In genomic region chr3:18633002-18633401, GRCh38 we compare ENCODE assay signal across 18 cellular contexts.
DNase-seq lines count a peak whose midpoint lies in the region; ATAC-seq and TF ChIP-seq lines count a peak whose summit lies in the region.
"Had no signal": no experiment of that assay in that cellular context is flagged by ENCODE, and none has a peak within 500 bp of the region (broad histone marks: within the 10 kb centered on the region; RNA-seq: fewer than 3 reads in every experiment).

No MANE protein-coding gene starts in this region.

- TF ChIP-seq CTCF in 22Rv1 (IDR thresholded peaks at IDR 0.05) (peak; percentile 38), LNCaP clone FGC (IDR thresholded peaks at IDR 0.05; ENCODE audit: control insufficient read depth, extremely low read depth, insufficient read depth) (peak; percentile 27; the same call in 1 of the 2 replicates), WTC11 (IDR thresholded peaks at IDR 0.05) (no peak)

- H3K9me3 Mint-ChIP-seq in WTC11: peaks cover 10% of the 10 kb centered on the region
- peaks cover 4% of the 10 kb centered on the region for H3K9me3 Mint-ChIP-seq in activated T-helper 17 cell treated with anti-CD3 and anti-CD28 coated beads, Interleukin-2, amount 50 U/mL, for 72 hours

- H3K27me3 ChIP-seq in mesendoderm (ENCODE audit: insufficient read depth, low read length, poor library complexity): no peaks in the 10 kb centered on the region
- H3K27me3 ChIP-seq: BLaER1 treated with 17β-estradiol and CSF1 and Interleukin-3, amounts not matched to agents 10 nM and 100 nM had no signal

- H3K4me3 ChIP-seq in LNCaP clone FGC (ENCODE audit: low read depth, low read length) (no peak overlapping the region), mesendoderm (ENCODE audit: low read length) (no peak overlapping the region)
- H3K4me3 ChIP-seq: BLaER1 treated with 17β-estradiol and CSF1 and Interleukin-3, amounts not matched to agents 10 nM and 100 nM; GM12878 had no signal

- H3K18ac ChIP-seq in mesendoderm (ENCODE audit: low read length): no peak overlapping the region

- H2BK120ac ChIP-seq in mesendoderm (ENCODE audit: low read depth, low read length): no peak overlapping the region

- ATAC-seq in WTC11: peak; percentile 47
- ATAC-seq in activated T-helper 17 cell treated with anti-CD3 and anti-CD28 coated beads, Interleukin-2, amount 50 U/mL, for 72 hours (replicated peaks): no peak
- ATAC-seq: GM12878, HepG2 had no signal

- H3K4me1 Mint-ChIP-seq in WTC11: peaks cover 4% of the 10 kb centered on the region
- no peaks in the 10 kb centered on the region for H3K4me1 Mint-ChIP-seq in activated T-helper 17 cell treated with anti-CD3 and anti-CD28 coated beads, Interleukin-2, amount 50 U/mL, for 72 hours
- H3K4me1 Mint-ChIP-seq: CD4-positive, CD25-positive, alpha-beta regulatory T cell had no signal

- no peaks in the 10 kb centered on the region for H3K79me2 ChIP-seq in mesendoderm (ENCODE audit: control insufficient read depth, insufficient read depth, low read length)

- no peak overlapping the region for H3K4me2 ChIP-seq in mesendoderm (ENCODE audit: low read length)
- H3K4me2 ChIP-seq: BLaER1 treated with 17β-estradiol and CSF1 and Interleukin-3, amounts not matched to agents 10 nM and 100 nM had no signal

- in situ Hi-C loops in ACHN (cut with HindIII; ENCODE audit: low pct_ligation_motif_present, low pct_unique_long_range_greater_than_20kb, low sequenced_read_pairs): no loop called here

- H3K4me3 Mint-ChIP-seq in WTC11: no peak overlapping the region
- H3K4me3 Mint-ChIP-seq in activated T-helper 17 cell treated with anti-CD3 and anti-CD28 coated beads, Interleukin-2, amount 50 U/mL, for 72 hours: no peak overlapping the region
- H3K4me3 Mint-ChIP-seq: HFFc6 had no signal

- H3K4ac ChIP-seq in mesendoderm (ENCODE audit: low read depth, low read length): no peak overlapping the region

- H2BK15ac ChIP-seq in mesendoderm (replicated peaks; ENCODE audit: low read depth): no peak overlapping the region

- DNase-seq in LNCaP clone FGC (ENCODE audit: low read depth): peak; percentile 46
- no peak for DNase-seq in WTC11 (ENCODE audit: low spot score)
- DNase-seq in mesendoderm: peak; percentile 14
- DNase-seq in COLO829 (ENCODE audit: low spot score): no peak
- no peak for DNase-seq in ACHN
- no peak for DNase-seq in EL
- DNase-seq: 8988T; Calu3; CD4-positive, CD25-positive, alpha-beta regulatory T cell; DMS 273 treated with DMSO at 0.1 percent for 48 hours; GOT3; HCEC 1CT; HFFc6 had no signal

- no peaks in the 10 kb centered on the region for H3K27me3 Mint-ChIP-seq in WTC11 (ENCODE audit: low read depth)
- no peaks in the 10 kb centered on the region for H3K27me3 Mint-ChIP-seq in activated T-helper 17 cell treated with anti-CD3 and anti-CD28 coated beads, Interleukin-2, amount 50 U/mL, for 72 hours

- H3K36me3 ChIP-seq in mesendoderm (ENCODE audit: control insufficient read depth, insufficient read depth, low read length): no peaks in the 10 kb centered on the region
- H3K36me3 ChIP-seq: BLaER1 treated with 17β-estradiol and CSF1 and Interleukin-3, amounts not matched to agents 10 nM and 100 nM had no signal

- no CpG with 5 or more reads among the region's 7 CpGs for whole genome bisulfite sequencing in mesendoderm (ENCODE audit: extremely low coverage, insufficient coverage, low lambda C conversion rate)

- no peak overlapping the region for H3K9ac ChIP-seq in mesendoderm (ENCODE audit: low read length)
- H3K9ac ChIP-seq: BLaER1 treated with 17β-estradiol and CSF1 and Interleukin-3, amounts not matched to agents 10 nM and 100 nM had no signal

- no peak overlapping the region for H4K5ac ChIP-seq in mesendoderm (ENCODE audit: low read length)

- H4K8ac ChIP-seq in mesendoderm (ENCODE audit: low read depth, low read length): no peak overlapping the region

- no peaks in the 10 kb centered on the region for H3K4me1 ChIP-seq in mesendoderm (ENCODE audit: control insufficient read depth, low read depth, low read length)

- CTCF ChIA-PET in WTC11 (lab: Charles Lee): no interaction called here

- H3K79me1 ChIP-seq in mesendoderm (ENCODE audit: low read length): no peaks in the 10 kb centered on the region

- H3K27ac Mint-ChIP-seq in WTC11: no peak overlapping the region
- no peak overlapping the region for H3K27ac Mint-ChIP-seq in activated T-helper 17 cell treated with anti-CD3 and anti-CD28 coated beads, Interleukin-2, amount 50 U/mL, for 72 hours
- H3K27ac Mint-ChIP-seq: CD4-positive, CD25-positive, alpha-beta regulatory T cell; HFFc6 had no signal

- POLR2A ChIA-PET in WTC11 (lab: Charles Lee): no interaction called here

- H3K27ac ChIP-seq in 22Rv1 (no peak overlapping the region), mesendoderm (ENCODE audit: low read depth, low read length) (no peak overlapping the region)
- H3K27ac ChIP-seq: BLaER1 treated with 17β-estradiol and CSF1 and Interleukin-3, amounts not matched to agents 10 nM and 100 nM had no signal

- no peak overlapping the region for H2BK5ac ChIP-seq in mesendoderm (ENCODE audit: low read length)

- no peak overlapping the region for H2AK5ac ChIP-seq in mesendoderm (ENCODE audit: low read length)

- no peak overlapping the region for H3K56ac ChIP-seq in mesendoderm (ENCODE audit: low read length)

- H3K23ac ChIP-seq in mesendoderm (ENCODE audit: low read length): no peak overlapping the region

- H3K36me3 Mint-ChIP-seq in WTC11: no peaks in the 10 kb centered on the region
- no peaks in the 10 kb centered on the region for H3K36me3 Mint-ChIP-seq in activated T-helper 17 cell treated with anti-CD3 and anti-CD28 coated beads, Interleukin-2, amount 50 U/mL, for 72 hours (ENCODE audit: low read depth)
- H3K36me3 Mint-ChIP-seq: CD4-positive, CD25-positive, alpha-beta regulatory T cell had no signal

TF ChIP-seq in WTC11, 78 proteins besides CTCF, POLR2A, EP300 and RAD21:
- TF ChIP-seq NR2C2 (CRISPR knock-in tag; IDR thresholded peaks at IDR 0.05): no peak
TF ChIP-seq in WTC11: peak in this region for 0.

Comparison
In these comparisons a context has a peak if more than half of its experiments do, and no peak if none do; other contexts are left out.
1. DNase-seq: peak in LNCaP clone FGC (single experiment) and mesendoderm (single experiment); none in WTC11 (single experiment), COLO829 (single experiment), ACHN (single experiment) and EL (single experiment).